ENCODE assay signal across 1 cellular context in the genomic region with DNA sequence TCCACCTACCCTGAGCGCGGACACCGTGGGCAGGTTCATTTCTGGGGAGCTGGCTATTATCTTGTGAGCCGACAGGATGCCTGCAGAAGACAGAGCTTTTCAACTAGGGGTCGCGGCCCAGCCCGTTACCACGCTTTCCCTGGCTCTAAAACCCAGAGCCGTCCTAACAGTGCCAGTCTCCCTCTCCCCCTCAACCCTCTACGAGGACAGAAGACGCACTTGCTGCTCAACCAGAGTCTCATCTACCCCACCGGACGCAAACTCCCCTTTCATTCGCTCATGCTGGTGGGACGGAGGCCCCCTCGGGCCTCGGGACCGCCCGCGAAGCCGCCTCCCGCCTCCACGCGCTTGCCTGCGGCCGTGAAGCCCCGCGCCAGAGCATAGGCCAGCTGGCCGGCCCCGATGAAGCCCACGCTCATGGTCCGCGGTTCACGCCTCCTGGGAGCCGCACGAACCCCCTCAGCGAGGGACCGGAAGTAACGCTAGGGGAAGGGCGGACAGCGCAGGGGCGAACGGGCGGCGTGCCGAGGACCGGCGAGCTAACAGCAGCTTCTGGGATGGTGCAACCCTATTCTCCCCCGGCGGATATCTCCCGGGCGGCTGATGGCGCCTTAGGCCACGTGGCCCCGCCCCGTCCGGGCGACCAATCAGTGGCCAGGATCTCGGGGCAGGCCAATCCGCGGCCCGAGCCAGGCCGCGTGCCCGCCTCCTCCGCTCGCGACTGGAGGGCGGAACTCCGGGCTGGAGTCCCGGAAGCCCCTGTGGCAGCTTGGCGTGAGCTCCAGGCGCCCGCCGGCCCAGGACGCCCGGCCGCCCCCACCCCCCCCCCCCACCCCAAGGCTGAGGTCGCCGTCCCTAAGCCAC.
TF ChIP-seq lines count a peak whose summit lies in the region.

Gene PYCR2, minus strand, starts transcription at position 559 of the 864 bp plus-strand sequence. Its CDS starts 140 bp downstream, at position 419.

TF ChIP-seq in HEK293, 187 proteins besides CTCF, POLR2A, EP300 and RAD21 (continued from another document and continues in another):
- peak; percentile 99 for TF ChIP-seq ZXDB (tag by site-specific recombination; IDR thresholded peaks at IDR 0.05)
- peak; percentile 63 for TF ChIP-seq ZSCAN16 (tag by site-specific recombination; IDR thresholded peaks at IDR 0.05)
- TF ChIP-seq OVOL3 (tag by site-specific recombination; IDR thresholded peaks at IDR 0.05) = peak; percentile 36; the same call in 1 of the 2 replicates
- TF ChIP-seq ZNF221 (tag by site-specific recombination; IDR thresholded peaks at IDR 0.05; ENCODE audit: borderline replicate concordance) = no peak
- TF ChIP-seq REST (tag by site-specific recombination; IDR thresholded peaks at IDR 0.05) = peak; percentile 79
- TF ChIP-seq ZNF146 (tag by site-specific recombination; IDR thresholded peaks at IDR 0.05) = peak; percentile 4; the same call in 1 of the 2 replicates
- peak; percentile 93 for TF ChIP-seq ZEB2 (tag by site-specific recombination; IDR thresholded peaks at IDR 0.05)
- TF ChIP-seq YY1 (tag by site-specific recombination; IDR thresholded peaks at IDR 0.05) = peak; percentile 88
- TF ChIP-seq GLIS1 (tag by site-specific recombination; IDR thresholded peaks at IDR 0.05) = peak; percentile 99
- peak; percentile 95 for TF ChIP-seq ZNF561 (tag by site-specific recombination; IDR thresholded peaks at IDR 0.05; ENCODE audit: borderline replicate concordance)
- TF ChIP-seq BCL11B (tag by site-specific recombination; IDR thresholded peaks at IDR 0.05; ENCODE audit: low read depth) = peak; percentile 69; the same call in 1 of the 2 replicates
- peak; percentile 61; the same call in 1 of the 2 replicates for TF ChIP-seq YY2 (tag by site-specific recombination; IDR thresholded peaks at IDR 0.05)
- peak; percentile 43; the same call in 1 of the 2 replicates for TF ChIP-seq IKZF3 (tag by site-specific recombination; IDR thresholded peaks at IDR 0.05)
- TF ChIP-seq ZBTB48 (tag by site-specific recombination; IDR thresholded peaks at IDR 0.05) = peak; percentile 80; the same call in 1 of the 2 replicates
- no peak for TF ChIP-seq ZBTB1 (tag by site-specific recombination; IDR thresholded peaks at IDR 0.05)
- TF ChIP-seq ZNF138 (tag by site-specific recombination; IDR thresholded peaks at IDR 0.05; ENCODE audit: borderline replicate concordance) = no peak
- no peak for TF ChIP-seq ZNF776 (tag by site-specific recombination; IDR thresholded peaks at IDR 0.05; ENCODE audit: borderline replicate concordance)
- TF ChIP-seq ZSCAN5A (tag by site-specific recombination; IDR thresholded peaks at IDR 0.05) = peak; percentile 95; the same call in 1 of the 2 replicates
- peak; percentile 30; the same call in 1 of the 2 replicates for TF ChIP-seq ZNF423 (tag by site-specific recombination; IDR thresholded peaks at IDR 0.05)
- TF ChIP-seq ELK4 (IDR thresholded peaks at IDR 0.05; ENCODE audit: borderline replicate concordance, low read depth, low read length) = no peak; the same call in 1 of the 2 replicates
- TF ChIP-seq ZSCAN18 (tag by site-specific recombination; IDR thresholded peaks at IDR 0.05) = peak; percentile 35; the same call in 1 of the 2 replicates
- no peak for TF ChIP-seq ZNF670 (tag by site-specific recombination; IDR thresholded peaks at IDR 0.05; ENCODE audit: low read depth)
- TF ChIP-seq, protein P1, sequence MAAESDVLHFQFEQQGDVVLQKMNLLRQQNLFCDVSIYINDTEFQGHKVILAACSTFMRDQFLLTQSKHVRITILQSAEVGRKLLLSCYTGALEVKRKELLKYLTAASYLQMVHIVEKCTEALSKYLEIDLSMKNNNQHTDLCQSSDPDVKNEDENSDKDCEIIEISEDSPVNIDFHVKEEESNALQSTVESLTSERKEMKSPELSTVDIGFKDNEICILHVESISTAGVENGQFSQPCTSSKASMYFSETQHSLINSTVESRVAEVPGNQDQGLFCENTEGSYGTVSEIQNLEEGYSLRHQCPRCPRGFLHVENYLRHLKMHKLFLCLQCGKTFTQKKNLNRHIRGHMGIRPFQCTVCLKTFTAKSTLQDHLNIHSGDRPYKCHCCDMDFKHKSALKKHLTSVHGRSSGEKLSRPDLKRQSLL (tag by site-specific recombination; IDR thresholded peaks at IDR 0.05) = no peak; the same call in 1 of the 2 replicates
- peak; percentile 78 for TF ChIP-seq ZNF629 (tag by site-specific recombination; IDR thresholded peaks at IDR 0.05)
- peak; percentile 20; the same call in 1 of the 2 replicates for TF ChIP-seq TRIM28 (IDR thresholded peaks at IDR 0.05; ENCODE audit: borderline replicate concordance, low read length)
- peak; percentile 69 for TF ChIP-seq ZNF518A (tag by site-specific recombination; conservative IDR thresholded peaks at IDR 0.05; ENCODE audit: low read depth)
- peak; percentile 98 for TF ChIP-seq ZBTB8A (tag by site-specific recombination; IDR thresholded peaks at IDR 0.05)
- TF ChIP-seq SP7 (tag by site-specific recombination; IDR thresholded peaks at IDR 0.05) = peak; percentile 89; the same call in 1 of the 2 replicates
- peak; percentile 96 for TF ChIP-seq ZNF2 (tag by site-specific recombination; IDR thresholded peaks at IDR 0.05)
- TF ChIP-seq, protein P2, sequence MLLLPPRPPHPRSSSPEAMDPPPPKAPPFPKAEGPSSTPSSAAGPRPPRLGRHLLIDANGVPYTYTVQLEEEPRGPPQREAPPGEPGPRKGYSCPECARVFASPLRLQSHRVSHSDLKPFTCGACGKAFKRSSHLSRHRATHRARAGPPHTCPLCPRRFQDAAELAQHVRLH (tag by site-specific recombination; IDR thresholded peaks at IDR 0.05) = peak; percentile 88
- TF ChIP-seq, protein P3, sequence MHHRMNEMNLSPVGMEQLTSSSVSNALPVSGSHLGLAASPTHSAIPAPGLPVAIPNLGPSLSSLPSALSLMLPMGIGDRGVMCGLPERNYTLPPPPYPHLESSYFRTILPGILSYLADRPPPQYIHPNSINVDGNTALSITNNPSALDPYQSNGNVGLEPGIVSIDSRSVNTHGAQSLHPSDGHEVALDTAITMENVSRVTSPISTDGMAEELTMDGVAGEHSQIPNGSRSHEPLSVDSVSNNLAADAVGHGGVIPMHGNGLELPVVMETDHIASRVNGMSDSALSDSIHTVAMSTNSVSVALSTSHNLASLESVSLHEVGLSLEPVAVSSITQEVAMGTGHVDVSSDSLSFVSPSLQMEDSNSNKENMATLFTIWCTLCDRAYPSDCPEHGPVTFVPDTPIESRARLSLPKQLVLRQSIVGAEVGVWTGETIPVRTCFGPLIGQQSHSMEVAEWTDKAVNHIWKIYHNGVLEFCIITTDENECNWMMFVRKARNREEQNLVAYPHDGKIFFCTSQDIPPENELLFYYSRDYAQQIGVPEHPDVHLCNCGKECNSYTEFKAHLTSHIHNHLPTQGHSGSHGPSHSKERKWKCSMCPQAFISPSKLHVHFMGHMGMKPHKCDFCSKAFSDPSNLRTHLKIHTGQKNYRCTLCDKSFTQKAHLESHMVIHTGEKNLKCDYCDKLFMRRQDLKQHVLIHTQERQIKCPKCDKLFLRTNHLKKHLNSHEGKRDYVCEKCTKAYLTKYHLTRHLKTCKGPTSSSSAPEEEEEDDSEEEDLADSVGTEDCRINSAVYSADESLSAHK (tag by site-specific recombination; IDR thresholded peaks at IDR 0.05) = no peak
- TF ChIP-seq, protein P4, sequence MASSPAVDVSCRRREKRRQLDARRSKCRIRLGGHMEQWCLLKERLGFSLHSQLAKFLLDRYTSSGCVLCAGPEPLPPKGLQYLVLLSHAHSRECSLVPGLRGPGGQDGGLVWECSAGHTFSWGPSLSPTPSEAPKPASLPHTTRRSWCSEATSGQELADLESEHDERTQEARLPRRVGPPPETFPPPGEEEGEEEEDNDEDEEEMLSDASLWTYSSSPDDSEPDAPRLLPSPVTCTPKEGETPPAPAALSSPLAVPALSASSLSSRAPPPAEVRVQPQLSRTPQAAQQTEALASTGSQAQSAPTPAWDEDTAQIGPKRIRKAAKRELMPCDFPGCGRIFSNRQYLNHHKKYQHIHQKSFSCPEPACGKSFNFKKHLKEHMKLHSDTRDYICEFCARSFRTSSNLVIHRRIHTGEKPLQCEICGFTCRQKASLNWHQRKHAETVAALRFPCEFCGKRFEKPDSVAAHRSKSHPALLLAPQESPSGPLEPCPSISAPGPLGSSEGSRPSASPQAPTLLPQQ (tag by site-specific recombination; IDR thresholded peaks at IDR 0.05) = peak; percentile 89
- no peak for TF ChIP-seq ZNF292 (tag by site-specific recombination; IDR thresholded peaks at IDR 0.05; ENCODE audit: borderline replicate concordance, low read depth)
- TF ChIP-seq OSR2 (tag by site-specific recombination; IDR thresholded peaks at IDR 0.05) = peak; percentile 60
- no peak for TF ChIP-seq GLI2 (tag by site-specific recombination; IDR thresholded peaks at IDR 0.05; ENCODE audit: borderline replicate concordance, low read depth)
- peak; percentile 80 for TF ChIP-seq ZFP69B (tag by site-specific recombination; IDR thresholded peaks at IDR 0.05)
